Comparison of ENCODE assay signal across 18 cellular contexts in the genomic region with DNA sequence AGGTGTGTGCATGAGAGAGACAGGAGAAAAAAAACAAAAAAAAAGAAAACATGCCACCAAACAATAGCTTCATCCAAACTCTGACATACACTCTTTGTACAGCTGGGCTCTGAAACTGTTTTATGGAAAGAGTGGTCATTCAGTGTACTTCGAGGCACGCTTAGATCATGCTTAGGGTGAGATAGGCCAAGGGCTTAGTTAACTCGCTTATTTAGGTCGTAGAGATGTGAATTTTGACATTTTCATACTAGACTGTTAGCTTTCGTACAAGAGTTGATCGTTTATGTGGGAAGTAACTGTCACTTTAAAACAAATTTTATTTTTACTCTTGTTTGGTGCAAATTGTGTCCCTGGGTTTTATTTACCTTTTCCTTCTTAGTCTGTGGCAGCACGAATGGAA.
A peak's percentile ranks its signal among the peaks of the same experiment; 100 is the strongest.
DNase-seq lines count a peak whose midpoint lies in the region; ATAC-seq and TF ChIP-seq lines count a peak whose summit lies in the region.
"Had no signal": no experiment of that assay in that cellular context is flagged by ENCODE, and none has a peak within 500 bp of the region (broad histone marks: within the 10 kb centered on the region; RNA-seq: fewer than 3 reads in every experiment).

No MANE protein-coding gene starts in this region.

- CTCF ChIA-PET in IMR-90 (lab: Yijun Ruan, JAX), result no interaction called here

- H3K4me3 Mint-ChIP-seq in chondrocyte (ENCODE audit: unreplicated experiment) (no peak overlapping the region), neural progenitor cell (no peak overlapping the region)
- H3K4me3 Mint-ChIP-seq: CD8-positive, alpha-beta T cell had no signal

- no peak overlapping the region for H2BK5ac ChIP-seq in IMR-90 (ENCODE audit: low read depth, low read length, poor library complexity, severe bottlenecking)

- H3K4me1 ChIP-seq in IMR-90 (ENCODE audit: control insufficient read depth, insufficient read depth, low read length) (peaks cover 36% of the 10 kb centered on the region), RWPE2 (ENCODE audit: insufficient read depth, poor library complexity, severe bottlenecking) (peaks cover 37% of the 10 kb centered on the region), neural progenitor cell (peaks cover 3% of the 10 kb centered on the region), transverse colon (peaks cover 3 to 37% (median 6%) of the 10 kb centered on the region in 4 donors)
- H3K4me1 ChIP-seq: HAP-1 had no signal

- H3K4me3 ChIP-seq in IMR-90 (ENCODE audit: insufficient read depth, low read depth, low read length) (no peak overlapping the region), RWPE2 (ENCODE audit: severe bottlenecking) (no peak overlapping the region), neural progenitor cell (no peak overlapping the region), transverse colon (no peak overlapping the region)
- H3K4me3 ChIP-seq: A549, HAP-1 had no signal

- no peaks in the 10 kb centered on the region for H3F3A ChIP-seq in neural progenitor cell (ENCODE audit: low read depth)

- H2BK120ac ChIP-seq in IMR-90 (ENCODE audit: low read depth, low read length), result peak overlapping the region; percentile 63; the same call in 1 of the 2 replicates

- no peak overlapping the region for H2AK9ac ChIP-seq in IMR-90 (replicated peaks; ENCODE audit: low read depth, low read length, poor library complexity)

- peaks cover 36 to 81% of the 10 kb centered on the region in 2 experiments for H3K79me1 ChIP-seq in IMR-90 (ENCODE audit: low read depth in 1 of 2, low read length in 2 of 2)

- no peaks in the 10 kb centered on the region for H3K27me3 ChIP-seq in IMR-90 (ENCODE audit: control insufficient read depth, insufficient read depth, low read length)
- no peaks in the 10 kb centered on the region for H3K27me3 ChIP-seq in RWPE2 (ENCODE audit: insufficient read depth, poor library complexity, severe bottlenecking)
- no peaks in the 10 kb centered on the region for H3K27me3 ChIP-seq in neural progenitor cell
- no peaks in the 10 kb centered on the region for H3K27me3 ChIP-seq in transverse colon
- H3K27me3 ChIP-seq: BE2C had no signal

- ATAC-seq in IMR-90 (ENCODE audit: low read depth) (no peak), RWPE2 (ENCODE audit: low read depth) (no peak), HG03439 (IDR thresholded peaks at IDR 0.05; ENCODE audit: unreplicated experiment) (no peak)
- ATAC-seq: A549; CD8-positive, alpha-beta T cell had no signal

- peak overlapping the region; percentile 86; the same call in 1 of the 2 replicates for H2AK5ac ChIP-seq in IMR-90 (ENCODE audit: low read depth, low read length)

- DNase-seq in IMR-90 (no peak), RWPE2 (ENCODE audit: low spot score) (no peak), chondrocyte (ENCODE audit: low spot score) (no peak), neural progenitor cell (ENCODE audit: low spot score) (no peak), transverse colon (no peak), NCI-H2081 treated with DMSO at 0.1 percent for 48 hours (lab: John Stamatoyannopoulos, UW) (no peak)
- DNase-seq in stimulated activated CD8-positive, alpha-beta memory T cell treated with anti-CD3 and anti-CD28 coated beads, Interleukin-4, amount 100 ng/mL, for 48 hours, result no peak
- DNase-seq: BE2C; CD8-positive, alpha-beta T cell; COR-L47; DMS153; DMS79 treated with DMSO at 0.1 percent for 48 hours; EL; GOT3 had no signal

- no TSS peak for BruUV-seq in IMR-90 (replicated peaks; lab: Mats Ljungman, UMichigan)

- no peak overlapping the region for H3K56ac ChIP-seq in IMR-90 (ENCODE audit: extremely low read depth, insufficient read depth, low read length)

- H3K4me1 Mint-ChIP-seq in chondrocyte (ENCODE audit: low read depth), result peaks cover 95% of the 10 kb centered on the region
- peaks cover 27% of the 10 kb centered on the region for H3K4me1 Mint-ChIP-seq in neural progenitor cell

- no peak overlapping the region for H2AFZ ChIP-seq in IMR-90 (replicated peaks; ENCODE audit: low read length, poor library complexity)
- H2AFZ ChIP-seq in neural progenitor cell (replicated peaks), result no peak overlapping the region

- H3K27ac ChIP-seq in IMR-90 (ENCODE audit: insufficient read depth, low read length), result no peak overlapping the region
- peak overlapping the region; percentile 27 for H3K27ac ChIP-seq in RWPE2 (ENCODE audit: poor library complexity, severe bottlenecking)
- no peak overlapping the region for H3K27ac ChIP-seq in neural progenitor cell
- H3K27ac ChIP-seq in transverse colon, result no peak overlapping the region
- H3K27ac ChIP-seq: A549, C4-2B had no signal

- no peak for TF ChIP-seq RAD21 in IMR-90 (IDR thresholded peaks at IDR 0.05; ENCODE audit: low read length)

- H4K20me1 ChIP-seq in IMR-90 (ENCODE audit: insufficient read depth, low read length), result peaks cover 39% of the 10 kb centered on the region
- no peaks in the 10 kb centered on the region for H4K20me1 ChIP-seq in neural progenitor cell (ENCODE audit: low read depth)

- H3K4ac ChIP-seq in IMR-90 (ENCODE audit: low read depth, low read length), result peak overlapping the region; percentile 63; the same call in 1 of the 2 replicates

- no peak for TF ChIP-seq EP300 in transverse colon (IDR thresholded peaks at IDR 0.05; ENCODE audit: low read depth)

- no peaks in the 10 kb centered on the region for H3K9me3 Mint-ChIP-seq in chondrocyte (ENCODE audit: low read depth)
- H3K9me3 Mint-ChIP-seq in neural progenitor cell, result no peaks in the 10 kb centered on the region
- H3K9me3 Mint-ChIP-seq: CD8-positive, alpha-beta T cell had no signal

- peaks cover 35% of the 10 kb centered on the region for H3K9me1 ChIP-seq in IMR-90 (ENCODE audit: insufficient read depth, low read length)

- H3K27ac Mint-ChIP-seq in chondrocyte (ENCODE audit: unreplicated experiment) (peak overlapping the region; percentile 87), neural progenitor cell (peak overlapping the region; percentile 55)
- H3K27ac Mint-ChIP-seq: CD8-positive, alpha-beta T cell had no signal

- no peak overlapping the region for H3K23ac ChIP-seq in IMR-90 (ENCODE audit: low read depth, low read length)

- in situ Hi-C loops in IMR-90 (cut with MboI; ENCODE audit: low sequenced_read_pairs) (no loop called here), transverse colon (cut with MboI; ENCODE audit: low pct_ligation_motif_present in 1 of 4, low pct_unique_long_range_greater_than_20kb in 1 of 4, low sequenced_read_pairs in 3 of 4) (no loop called here)

- peaks cover 22% of the 10 kb centered on the region for H3K36me3 Mint-ChIP-seq in chondrocyte (ENCODE audit: low read depth)
- H3K36me3 Mint-ChIP-seq in neural progenitor cell, result peaks cover 46% of the 10 kb centered on the region

- no peaks in the 10 kb centered on the region for H3K27me3 Mint-ChIP-seq in chondrocyte (ENCODE audit: low read depth)
- H3K27me3 Mint-ChIP-seq in neural progenitor cell (ENCODE audit: insufficient read depth, low read depth), result no peaks in the 10 kb centered on the region

- no peaks in the 10 kb centered on the region for H3K79me2 ChIP-seq in neural progenitor cell (ENCODE audit: low read depth)

- H3K9me3 ChIP-seq in IMR-90 (ENCODE audit: control insufficient read depth, insufficient read depth, low read length) (no peaks in the 10 kb centered on the region), RWPE2 (ENCODE audit: severe bottlenecking) (no peaks in the 10 kb centered on the region), neural progenitor cell (ENCODE audit: low read depth) (no peaks in the 10 kb centered on the region), transverse colon (no peaks in the 10 kb centered on the region)
- H3K9me3 ChIP-seq: A549, BE2C, HAP-1 had no signal

- H3K36me3 ChIP-seq in IMR-90 (ENCODE audit: control insufficient read depth, insufficient read depth, low read length), result peaks cover 14% of the 10 kb centered on the region
- peaks cover 30% of the 10 kb centered on the region for H3K36me3 ChIP-seq in RWPE2 (ENCODE audit: low read depth)
- H3K36me3 ChIP-seq in neural progenitor cell, result no peaks in the 10 kb centered on the region
- H3K36me3 ChIP-seq in transverse colon, result peaks cover 0 to 3% (median 0%) of the 10 kb centered on the region in 4 donors
- H3K36me3 ChIP-seq: BE2C, HAP-1 had no signal

- H3K14ac ChIP-seq in IMR-90 (replicated peaks; ENCODE audit: low read depth, low read length), result no peak overlapping the region

- H2BK20ac ChIP-seq in IMR-90 (ENCODE audit: low read depth, low read length), result peak overlapping the region; percentile 39; the same call in 1 of the 2 replicates

- no CpG with 5 or more reads among the region's 7 CpGs for WGBS in IMR-90 (ENCODE audit: extremely low coverage in 2 of 2, insufficient read length in 1 of 2), 2 experiments
- WGBS in transverse colon (ENCODE audit: low coverage in 1 of 2), 2 donors, result 87 to 93% methylated on average over 7 of the region's 7 CpGs

- peak overlapping the region; percentile 26; the same call in 1 of the 2 replicates for H4K5ac ChIP-seq in IMR-90 (ENCODE audit: low read depth, low read length)

- POLR2A ChIA-PET in IMR-90 (lab: Charles Lee; ENCODE audit: unreplicated experiment), result interaction anchor here (0.6 kb wide), 2 partner anchors 235 to 1926 kb away, joined by 3 read pairs; no protein-coding TSS in a partner anchor

- H2BK15ac ChIP-seq in IMR-90 (ENCODE audit: low read depth, low read length), result no peak overlapping the region

- no peak overlapping the region for H4K8ac ChIP-seq in IMR-90 (ENCODE audit: low read depth in 2 of 2, low read length in 2 of 2)

- no peak overlapping the region for H3K9ac ChIP-seq in IMR-90 (ENCODE audit: low read depth, low read length)
- H3K9ac ChIP-seq in neural progenitor cell, result no peak overlapping the region

- TF ChIP-seq CTCF in IMR-90 (conservative IDR thresholded peaks at IDR 0.05; ENCODE audit: low read depth, low read length) (no peak), RWPE2 (IDR thresholded peaks at IDR 0.05; ENCODE audit: poor library complexity, severe bottlenecking) (no peak), chondrocyte (IDR thresholded peaks at IDR 0.05) (no peak), neural progenitor cell (IDR thresholded peaks at IDR 0.05) (no peak), transverse colon (IDR thresholded peaks at IDR 0.05) (no peak)

- TF ChIP-seq POLR2A in IMR-90 (IDR thresholded peaks at IDR 0.05; ENCODE audit: low read depth, low read length) (no peak), transverse colon (IDR thresholded peaks at IDR 0.05) (no peak)

- H4K91ac ChIP-seq in IMR-90 (ENCODE audit: insufficient read depth, low read depth, low read length), result no peak overlapping the region

- intact Hi-C loops in IMR-90 (cut with micrococcal nuclease) (no loop called here), transverse colon (cut with DNase I; ENCODE audit: low total_unique reads) (no loop called here)

- dilution Hi-C loops in IMR-90 (cut with HindIII; ENCODE audit: low sequenced_read_pairs, unreplicated experiment), result no loop called here

- no peak overlapping the region for H3K4me2 ChIP-seq in IMR-90 (ENCODE audit: low read depth, low read length)
- no peak overlapping the region for H3K4me2 ChIP-seq in neural progenitor cell
- H3K4me2 ChIP-seq: A549 had no signal

- H3K18ac ChIP-seq in IMR-90 (ENCODE audit: low read depth, low read length), result peak overlapping the region; percentile 28; the same call in 1 of the 2 replicates

TF ChIP-seq in IMR-90, 13 proteins besides CTCF, POLR2A, EP300 and RAD21 (continues in another document):
- TF ChIP-seq RFX5 (IDR thresholded peaks at IDR 0.05; ENCODE audit: low read depth, low read length) (no peak), CHD1 (IDR thresholded peaks at IDR 0.05; ENCODE audit: low read depth, low read length) (no peak), SMC3 (IDR thresholded peaks at IDR 0.05; ENCODE audit: low read depth, low read length) (no peak), MAFK (IDR thresholded peaks at IDR 0.05; ENCODE audit: low read depth, low read length) (no peak)
